ENCODE assay signal across 31 cellular contexts in the genomic region with DNA sequence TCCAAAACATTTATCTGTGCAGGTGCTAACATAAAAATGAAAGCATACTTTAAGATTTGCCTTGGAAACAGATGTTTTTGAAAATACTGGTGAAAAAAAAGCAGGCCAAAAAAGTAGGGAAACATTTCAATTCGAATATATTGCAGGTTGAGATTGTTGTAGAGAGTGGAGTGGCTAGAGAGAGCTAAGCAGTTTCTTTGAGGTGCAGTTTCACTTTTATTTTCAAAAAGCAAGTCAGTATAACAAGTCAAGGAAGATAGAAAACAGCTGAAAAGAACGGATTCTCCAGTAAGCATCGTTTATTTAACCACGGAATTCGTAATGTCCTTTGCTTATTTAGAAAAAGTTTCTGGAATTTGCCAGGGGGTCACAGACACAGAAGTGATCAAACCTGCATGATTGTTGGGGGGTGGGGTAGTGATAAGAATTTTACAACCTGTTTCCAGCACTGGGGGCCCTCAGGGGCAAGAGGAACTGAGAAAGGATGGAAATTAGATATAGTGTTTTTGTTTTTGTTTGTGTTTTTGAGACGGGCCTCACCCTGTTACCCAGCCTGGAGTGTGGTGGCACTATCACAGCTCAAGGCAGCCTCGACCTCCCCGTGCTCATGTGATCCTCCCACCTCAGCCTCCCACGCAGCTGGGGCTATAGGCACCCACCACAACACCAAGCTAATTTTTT.
DNase-seq lines count a peak whose midpoint lies in the region; ATAC-seq and TF ChIP-seq lines count a peak whose summit lies in the region.
"Had no signal": no experiment of that assay in that cellular context is flagged by ENCODE, and none has a peak within 500 bp of the region (broad histone marks: within the 10 kb centered on the region; RNA-seq: fewer than 3 reads in every experiment).

No MANE protein-coding gene starts in this region.

- ATAC-seq in Right ventricle myocardium superior (ENCODE audit: poor library complexity) (no peak), HG02981 (IDR thresholded peaks at IDR 0.05; ENCODE audit: unreplicated experiment) (no peak)
- ATAC-seq in stimulated activated naive B cell treated with anti-CD40 and anti-IgM and Interleukin-4, amounts not matched to agents 10 μg/mL and 1 μg/mL and 100 μg/mL, for 72 hours (replicated peaks) = no peak
- ATAC-seq: A549, body of pancreas had no signal

- H3K9ac ChIP-seq in KMS-11 (peak overlapping the region; percentile 33; the same call in 1 of the 2 replicates), mesenchymal stem cell (ENCODE audit: low read length) (peak overlapping the region; percentile 45)

- no peaks in the 10 kb centered on the region for H4K20me1 ChIP-seq in KMS-11 (ENCODE audit: insufficient read depth)

- no peaks in the 10 kb centered on the region for H3K4me1 Mint-ChIP-seq in stimulated activated naive B cell treated with anti-CD40 and anti-IgM and Interleukin-4, amounts not matched to agents 10 μg/mL and 1 μg/mL and 100 μg/mL, for 72 hours
- H3K4me1 Mint-ChIP-seq: naive B cell had no signal

- H2BK5ac ChIP-seq in mesenchymal stem cell (ENCODE audit: low read depth, low read length, poor library complexity, severe bottlenecking) = no peak overlapping the region

- intact Hi-C loops in tibial artery (cut with DNase I; ENCODE audit: low total_unique reads) (no loop called here), Right ventricle myocardium superior (cut with DNase I) (no loop called here)

- no peaks in the 10 kb centered on the region for H3K36me3 ChIP-seq in KMS-11 (ENCODE audit: insufficient read depth)
- peaks cover 0 to 4% of the 10 kb centered on the region in 2 experiments for H3K36me3 ChIP-seq in mesenchymal stem cell (ENCODE audit: control insufficient read depth in 1 of 2, insufficient read depth in 2 of 2, low read depth in 1 of 2, low read length in 2 of 2)
- H3K36me3 ChIP-seq in tibial artery = no peaks in the 10 kb centered on the region
- H3K36me3 ChIP-seq: esophagus squamous epithelium, prostate gland, thyroid gland, vagina had no signal

- peak overlapping the region; percentile 60 for H3K4me2 ChIP-seq in KMS-11
- no peak overlapping the region for H3K4me2 ChIP-seq in mesenchymal stem cell (ENCODE audit: low read length, poor library complexity, severe bottlenecking)
- H3K4me2 ChIP-seq: A549 had no signal

- no peaks in the 10 kb centered on the region for H3K79me1 ChIP-seq in mesenchymal stem cell (replicated peaks; ENCODE audit: low read length, poor library complexity, severe bottlenecking)

- H3K4me3 ChIP-seq in GM12865 (ENCODE audit: low read depth, low read length) = peak overlapping the region; percentile 42
- H3K4me3 ChIP-seq in KMS-11 (IDR thresholded peaks at IDR 0.05; ENCODE audit: insufficient read depth, low read depth, low read length) = no peak overlapping the region
- H3K4me3 ChIP-seq in mesenchymal stem cell (ENCODE audit: insufficient read depth in 1 of 2, low read depth in 1 of 2, low read length in 2 of 2) = no peak overlapping the region
- H3K4me3 ChIP-seq in tibial artery = no peak overlapping the region
- H3K4me3 ChIP-seq: A549, body of pancreas, esophagus squamous epithelium, prostate gland, thyroid gland, vagina had no signal

- peak overlapping the region; percentile 58 for H2AFZ ChIP-seq in KMS-11 (ENCODE audit: low read depth)
- H2AFZ ChIP-seq in mesenchymal stem cell (ENCODE audit: low read depth, low read length) = no peak overlapping the region

- H3K27ac Mint-ChIP-seq in stimulated activated naive B cell treated with anti-CD40 and anti-IgM and Interleukin-4, amounts not matched to agents 10 μg/mL and 1 μg/mL and 100 μg/mL, for 72 hours = no peak overlapping the region
- H3K27ac Mint-ChIP-seq: activated T-helper 2 cell treated with anti-CD3 and anti-CD28 coated beads, Interferon-gamma antibody, Interleukin-2, Interleukin-4, amounts not matched to agents 10 μg/mL and 5 μg/mL and 100 μg/mL, durations not matched to agents 14 hours and 24 hours and 36 hours; CD4-positive, alpha-beta T cell; naive B cell had no signal

- no peak overlapping the region for H4K91ac ChIP-seq in mesenchymal stem cell (ENCODE audit: low read length)

- WGBS in mesenchymal stem cell = 84% methylated on average over 7 of the region's 9 CpGs

- H3K27me3 ChIP-seq in KMS-11 (ENCODE audit: insufficient read depth, low read depth) = no peaks in the 10 kb centered on the region
- H3K27me3 ChIP-seq in mesenchymal stem cell (ENCODE audit: control insufficient read depth in 1 of 2, insufficient read depth in 1 of 2, low read length in 2 of 2) = no peaks in the 10 kb centered on the region
- H3K27me3 ChIP-seq in tibial artery = no peaks in the 10 kb centered on the region
- H3K27me3 ChIP-seq: body of pancreas, esophagus squamous epithelium, thyroid gland, vagina had no signal

- H3K36me3 Mint-ChIP-seq in stimulated activated naive B cell treated with anti-CD40 and anti-IgM and Interleukin-4, amounts not matched to agents 10 μg/mL and 1 μg/mL and 100 μg/mL, for 72 hours = no peaks in the 10 kb centered on the region
- H3K36me3 Mint-ChIP-seq: naive B cell had no signal

- no peak overlapping the region for H2BK15ac ChIP-seq in mesenchymal stem cell (ENCODE audit: low read depth, poor library complexity, severe bottlenecking)

- no peak overlapping the region for H3K4me3 Mint-ChIP-seq in stimulated activated naive B cell treated with anti-CD40 and anti-IgM and Interleukin-4, amounts not matched to agents 10 μg/mL and 1 μg/mL and 100 μg/mL, for 72 hours
- H3K4me3 Mint-ChIP-seq: CD4-positive, alpha-beta T cell; naive B cell had no signal

- H3K4me1 ChIP-seq in KMS-11 (ENCODE audit: low read depth, poor library complexity, severe bottlenecking) (peaks cover 16% of the 10 kb centered on the region), mesenchymal stem cell (ENCODE audit: control insufficient read depth, insufficient read depth, low read depth, low read length) (no peaks in the 10 kb centered on the region), tibial artery (no peaks in the 10 kb centered on the region)
- H3K4me1 ChIP-seq: A549, body of pancreas, esophagus squamous epithelium, prostate gland, thyroid gland, vagina had no signal

- no peaks in the 10 kb centered on the region for H3K79me2 ChIP-seq in KMS-11 (ENCODE audit: insufficient read depth, low read depth)

- H3K18ac ChIP-seq in mesenchymal stem cell (ENCODE audit: low read depth in 1 of 2, low read length in 2 of 2) = no peak overlapping the region

- H3K9me3 ChIP-seq in mesenchymal stem cell (ENCODE audit: control insufficient read depth, low read length) (peaks cover 5% of the 10 kb centered on the region), tibial artery (peaks cover 3 to 5% (median 3%) of the 10 kb centered on the region in 3 donors)
- H3K9me3 ChIP-seq: A549, body of pancreas, prostate gland, thyroid gland, vagina had no signal

- TF ChIP-seq CTCF in GM12865 (IDR thresholded peaks at IDR 0.05; ENCODE audit: insufficient read depth, low read depth, low read length, missing control alignments) = no peak
- no peak for TF ChIP-seq CTCF in GM20000 (IDR thresholded peaks at IDR 0.05; ENCODE audit: extremely low read depth, missing control alignments)
- TF ChIP-seq CTCF in KMS-11 (conservative IDR thresholded peaks at IDR 0.05; ENCODE audit: low read depth, low read length) = no peak
- no peak for TF ChIP-seq CTCF in tibial artery (IDR thresholded peaks at IDR 0.05)

- peaks cover under 1 to 6% of the 10 kb centered on the region in 2 donors for H3K9me3 Mint-ChIP-seq in stimulated activated naive B cell treated with anti-CD40 and anti-IgM and Interleukin-4, amounts not matched to agents 10 μg/mL and 1 μg/mL and 100 μg/mL, for 72 hours

- peaks cover 0 to 5% of the 10 kb centered on the region in 2 donors for H3K27me3 Mint-ChIP-seq in stimulated activated naive B cell treated with anti-CD40 and anti-IgM and Interleukin-4, amounts not matched to agents 10 μg/mL and 1 μg/mL and 100 μg/mL, for 72 hours
- H3K27me3 Mint-ChIP-seq: CD4-positive, alpha-beta T cell; naive B cell had no signal

- H2BK12ac ChIP-seq in mesenchymal stem cell (ENCODE audit: low read length in 2 of 2) = no peak overlapping the region

- no peak overlapping the region for H2BK120ac ChIP-seq in mesenchymal stem cell (ENCODE audit: low read depth, low read length)

- no peak overlapping the region for H4K8ac ChIP-seq in mesenchymal stem cell (ENCODE audit: low read length)

- H2AK5ac ChIP-seq in mesenchymal stem cell (ENCODE audit: low read length, severe bottlenecking) = no peak overlapping the region

- DNase-seq in GM12865 (ENCODE audit: low read depth) (peak; percentile 30), GM20000 (ENCODE audit: low spot score) (peak; percentile 11), mesenchymal stem cell (no peak), tibial artery (no peak), Right ventricle myocardium superior (no peak)
- DNase-seq in stimulated activated naive B cell treated with anti-CD40 and anti-IgM and Interleukin-4, amounts not matched to agents 10 μg/mL and 1 μg/mL and 100 μg/mL, for 72 hours = no peak
- DNase-seq: activated CD4-positive, alpha-beta T cell treated with anti-CD3 and anti-CD28 coated beads for 4 hours; activated CD8-positive, alpha-beta memory T cell treated with anti-CD3 and anti-CD28 coated beads for 24 hours; activated naive CD4-positive, alpha-beta T cell treated with anti-CD3 and anti-CD28 coated beads, Interleukin-2, amount 50 U/mL, for 16 hours; activated T-cell treated with anti-CD3 and anti-CD28 coated beads for 4 hours; AML-193; body of pancreas; CD4-positive, alpha-beta T cell; dermis blood vessel endothelial cell; esophagus squamous epithelium; foreskin melanocyte; naive B cell; NCI-H1105 treated with DMSO at 0.1 percent for 48 hours; NCI-H2029; NCI-H2227 treated with DMSO at 0.1 percent for 48 hours; NCI-H526 treated with DMSO at 0.1 percent for 48 hours; occipital lobe; SIG-M5; stimulated activated CD4-positive, alpha-beta T cell treated with anti-CD3 and anti-CD28 coated beads, Interleukin-4, amount 100 ng/mL, for 1 hour; thyroid gland had no signal

- no peak overlapping the region for H3K4ac ChIP-seq in mesenchymal stem cell (ENCODE audit: low read depth in 1 of 2, low read length in 2 of 2)

- no peak overlapping the region for H3K14ac ChIP-seq in mesenchymal stem cell (ENCODE audit: low read length in 2 of 2)

- H3K23ac ChIP-seq in mesenchymal stem cell (ENCODE audit: low read length in 2 of 2) = no peak overlapping the region

- H3K27ac ChIP-seq in KMS-11 = peak overlapping the region; percentile 38
- no peak overlapping the region for H3K27ac ChIP-seq in mesenchymal stem cell (ENCODE audit: low read length, poor library complexity, severe bottlenecking)
- no peak overlapping the region for H3K27ac ChIP-seq in tibial artery
- H3K27ac ChIP-seq: A549, body of pancreas, esophagus squamous epithelium, prostate gland, thyroid gland, vagina had no signal

Comparison
In these comparisons a context has a peak if more than half of its experiments do, and no peak if none do; other contexts are left out.
1. DNase-seq: peak in GM12865 (single experiment) and GM20000 (single experiment); none in mesenchymal stem cell (single experiment), tibial artery (0 of 2), Right ventricle myocardium superior (single experiment) and stimulated activated naive B cell treated with anti-CD40 and anti-IgM and Interleukin-4, amounts not matched to agents 10 μg/mL and 1 μg/mL and 100 μg/mL, for 72 hours (single experiment).